Comparison of ENCODE assay signal across 28 cellular contexts in the genomic region with DNA sequence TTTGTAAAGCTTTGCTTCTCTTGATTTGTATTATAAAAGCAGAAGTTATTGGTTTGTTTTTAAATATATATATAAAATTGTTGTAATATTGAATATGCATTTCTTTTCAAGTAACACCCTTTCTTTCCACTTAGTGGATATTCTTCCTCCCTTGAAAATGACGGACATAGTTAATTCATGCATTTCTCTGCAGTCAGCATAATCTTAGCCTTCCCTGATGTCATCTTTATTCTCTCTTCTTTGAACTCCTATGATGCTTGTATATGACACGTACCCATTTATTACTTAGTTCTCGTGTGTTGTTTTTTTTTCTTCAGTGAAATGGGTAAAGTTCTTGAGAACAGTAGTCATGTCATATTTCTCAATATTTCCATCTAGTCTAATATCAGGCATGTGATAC.
"Had no signal": no experiment of that assay in that cellular context is flagged by ENCODE, and none has a peak within 500 bp of the region (broad histone marks: within the 10 kb centered on the region; RNA-seq: fewer than 3 reads in every experiment).

No MANE protein-coding gene starts in this region.

- ATAC-seq: activated T-cell treated with anti-CD3 and anti-CD28 coated beads, Interleukin-2, amount 50 U/mL, for 72 hours; esophagus mucosa; heart left ventricle; WTC11 had no signal

- H3K36me3 ChIP-seq: breast epithelium, cardiac muscle cell, colonic mucosa, heart left ventricle had no signal

- H3K9me3 ChIP-seq: breast epithelium, colonic mucosa, heart left ventricle had no signal

- H3K4me3 ChIP-seq: breast epithelium, cardiac muscle cell, colonic mucosa, heart left ventricle had no signal

- DNase-seq: activated CD4-positive, alpha-beta memory T cell treated with anti-CD3 and anti-CD28 coated beads, Interleukin-2, amount 10 ng/mL, durations not matched to agents 7 days and 5 days; activated CD4-positive, alpha-beta T cell treated with anti-CD3 and anti-CD28 coated beads for 1 hour; activated CD4-positive, alpha-beta T cell treated with anti-CD3 and anti-CD28 coated beads for 4 hours; activated CD4-positive, alpha-beta T cell treated with anti-CD3 and anti-CD28 coated beads, Interleukin-2, amount 10 ng/mL, durations not matched to agents 7 days and 5 days; activated CD4-positive, alpha-beta T cell treated with anti-CD3 and anti-CD28 coated beads, Interleukin-2, amount 50 U/mL, for 4 hours; activated CD8-positive, alpha-beta memory T cell treated with anti-CD3 and anti-CD28 coated beads, Interleukin-2, amount 50 U/mL, for 48 hours; activated gamma-delta T cell treated with Interleukin-2 at 50 U/mL for 16 hours; activated naive CD4-positive, alpha-beta T cell treated with anti-CD3 and anti-CD28 coated beads, Interleukin-2, amount 50 U/mL, for 16 hours; activated naive CD4-positive, alpha-beta T cell treated with Interleukin-2 at 50 U/mL for 16 hours; activated T-cell treated with anti-CD3 and anti-CD28 coated beads for 4 hours; activated T-cell treated with anti-CD3 and anti-CD28 coated beads, Interleukin-2, amount 50 U/mL, for 24 hours; activated T-cell treated with anti-CD3 and anti-CD28 coated beads, Interleukin-2, amount 50 U/mL, for 72 hours; amniotic stem cell; aorta; central memory CD4-positive, alpha-beta T cell; cerebellar nuclear complex; colonic mucosa; effector memory CD4-positive, alpha-beta T cell; endodermal cell; foreskin fibroblast; heart left ventricle; T-helper 2 cell had no signal

- H3K27ac ChIP-seq: breast epithelium, cardiac muscle cell, colonic mucosa, heart left ventricle, VCaP had no signal

- H3K4me1 ChIP-seq: breast epithelium, colonic mucosa, heart left ventricle had no signal

- H3K27me3 ChIP-seq: breast epithelium, cardiac muscle cell, colonic mucosa, heart left ventricle had no signal

- FAIRE-seq: frontal cortex had no signal
